In genomic region chr19:5292843-5293606, GRCh38 we compare ENCODE assay signal across 1 cellular context.
TF ChIP-seq lines count a peak whose summit lies in the region.

No MANE protein-coding gene starts in this region.

TF ChIP-seq in HCT116, 20 proteins besides CTCF, POLR2A, EP300 and RAD21 (continued from another document):
- TF ChIP-seq ZBTB33 (IDR thresholded peaks at IDR 0.05; ENCODE audit: extremely low read depth, insufficient replicate concordance, low read length) (no peak), TCF7L2 (IDR thresholded peaks at IDR 0.05; ENCODE audit: borderline replicate concordance, extremely low read depth, insufficient read depth, insufficient read length) (no peak), ZFX (IDR thresholded peaks at IDR 0.05) (peak; percentile 84), POLR2AphosphoS5 (IDR thresholded peaks at IDR 0.05; ENCODE audit: low read depth, low read length) (peak; percentile 89), ZNF274 (IDR thresholded peaks at IDR 0.05; ENCODE audit: low read depth, low read length) (no peak), SRF (IDR thresholded peaks at IDR 0.05; ENCODE audit: low read depth) (no peak)
